ENCODE assay signal across 1 cellular context in the genomic region with DNA sequence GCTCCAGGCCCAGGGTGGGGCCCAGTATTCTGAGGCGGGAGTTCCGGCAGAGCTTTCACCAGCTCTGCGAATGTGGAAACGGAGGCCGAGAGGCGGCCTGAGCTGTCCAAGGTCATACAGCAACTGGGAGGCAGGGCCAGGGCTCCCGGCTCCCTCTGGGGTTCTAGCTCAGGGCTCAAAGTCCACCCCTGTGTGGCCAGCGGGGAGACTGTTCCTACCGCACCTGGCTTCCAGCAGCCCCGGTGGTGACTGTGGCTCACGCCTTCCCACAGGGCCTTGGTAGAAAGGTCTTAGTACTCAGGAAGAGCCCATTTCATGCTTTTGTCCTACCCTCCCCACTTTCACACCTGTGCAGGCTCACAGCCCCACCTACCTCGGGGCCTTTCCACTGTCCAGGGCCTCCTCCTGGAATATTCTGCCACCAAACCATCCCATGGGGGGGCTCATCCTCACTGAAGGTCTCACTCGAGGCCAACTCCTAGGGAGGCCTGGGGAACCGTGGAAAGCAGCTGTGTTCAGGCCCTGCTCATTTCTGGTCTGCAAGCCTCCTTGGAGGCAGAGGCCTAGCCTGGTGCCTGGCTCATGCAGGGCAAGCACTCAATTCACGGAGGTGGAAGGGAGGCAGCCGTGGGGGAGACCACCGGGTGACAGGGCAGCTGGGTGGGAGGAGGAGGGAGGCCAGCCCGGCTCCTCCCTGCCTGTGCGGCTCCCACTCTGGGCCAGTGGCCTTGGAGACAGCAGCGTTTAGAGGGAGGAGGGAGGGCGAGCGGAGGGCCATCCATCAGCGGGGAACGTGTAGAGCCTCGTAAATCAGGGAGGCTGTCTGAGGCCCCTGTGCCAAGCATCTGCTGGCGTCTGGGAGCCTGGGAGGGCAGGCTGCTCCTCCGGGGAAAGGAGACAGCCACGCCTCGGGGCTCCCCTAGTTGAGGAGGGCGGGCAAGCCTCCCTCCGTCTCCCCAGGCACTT.
TF ChIP-seq lines count a peak whose summit lies in the region.

No MANE protein-coding gene starts in this region.

TF ChIP-seq in H1, 55 proteins besides CTCF, POLR2A, EP300 and RAD21 (continued from another document):
- TF ChIP-seq, protein P1, sequence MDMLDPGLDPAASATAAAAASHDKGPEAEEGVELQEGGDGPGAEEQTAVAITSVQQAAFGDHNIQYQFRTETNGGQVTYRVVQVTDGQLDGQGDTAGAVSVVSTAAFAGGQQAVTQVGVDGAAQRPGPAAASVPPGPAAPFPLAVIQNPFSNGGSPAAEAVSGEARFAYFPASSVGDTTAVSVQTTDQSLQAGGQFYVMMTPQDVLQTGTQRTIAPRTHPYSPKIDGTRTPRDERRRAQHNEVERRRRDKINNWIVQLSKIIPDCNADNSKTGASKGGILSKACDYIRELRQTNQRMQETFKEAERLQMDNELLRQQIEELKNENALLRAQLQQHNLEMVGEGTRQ (IDR thresholded peaks at IDR 0.05; ENCODE audit: low read length): no peak
- TF ChIP-seq GTF2F1 (IDR thresholded peaks at IDR 0.05; ENCODE audit: borderline replicate concordance, low read depth, low read length): no peak
- TF ChIP-seq CTBP2 (IDR thresholded peaks at IDR 0.05; ENCODE audit: borderline replicate concordance, insufficient read depth, insufficient read length, low read length): no peak
- TF ChIP-seq SRF (IDR thresholded peaks at IDR 0.05; ENCODE audit: low read depth, low read length): no peak
